12 cellular contexts compared by ENCODE assay signal in genomic region chr12:108814462-108815211, GRCh38. TPM values are rescaled to one million over a fixed set of nuclear protein-coding genes. Genes with fewer than 3 reads are reported as not detected.
DNase-seq lines count a peak whose midpoint lies in the region; ATAC-seq and TF ChIP-seq lines count a peak whose summit lies in the region.
"Had no signal": no experiment of that assay in that cellular context is flagged by ENCODE, and none has a peak within 500 bp of the region (broad histone marks: within the 10 kb centered on the region; RNA-seq: fewer than 3 reads in every experiment).

No MANE protein-coding gene starts in this region.

- H2AFZ ChIP-seq in IMR-90 (replicated peaks; ENCODE audit: low read length, poor library complexity) = no peak overlapping the region

- dilution Hi-C loops in IMR-90 (cut with HindIII; ENCODE audit: low sequenced_read_pairs, unreplicated experiment) = no loop called here

- no peak overlapping the region for H3K4me2 ChIP-seq in IMR-90 (ENCODE audit: low read depth, low read length)

- no peak overlapping the region for H3K4ac ChIP-seq in IMR-90 (ENCODE audit: low read depth, low read length)

- no peak overlapping the region for H3K4me3 ChIP-seq in IMR-90 (ENCODE audit: insufficient read depth, low read depth, low read length)
- H3K4me3 ChIP-seq: pancreas had no signal

- H3K27me3 ChIP-seq in IMR-90 (ENCODE audit: control insufficient read depth, insufficient read depth, low read length) = no peaks in the 10 kb centered on the region
- H3K27me3 ChIP-seq: pancreas had no signal

- no peak overlapping the region for H2AK9ac ChIP-seq in IMR-90 (replicated peaks; ENCODE audit: low read depth, low read length, poor library complexity)

- BruUV-seq in IMR-90 (replicated peaks; lab: Mats Ljungman, UMichigan) = no TSS peak

- no peak overlapping the region for H4K5ac ChIP-seq in IMR-90 (ENCODE audit: low read depth, low read length)

- WGBS in IMR-90 (ENCODE audit: extremely low coverage in 2 of 2, insufficient read length in 1 of 2), 2 experiments = 92% methylated on average over 19 of the region's 27 CpGs; no CpG with 5 or more reads in 1 of the 2 experiments

- peak; percentile 44 for DNase-seq in 8988T
- DNase-seq in IMR-90 = no peak
- DNase-seq in dermis blood vessel endothelial cell = peak; percentile 51
- no peak for DNase-seq in neural crest cell (ENCODE audit: low read depth, low spot score)
- no peak for DNase-seq in NCI-H146 treated with DMSO at 0.1 percent for 48 hours (lab: John Stamatoyannopoulos, UW; ENCODE audit: unreplicated experiment)
- DNase-seq in glutamatergic neuron = no peak
- DNase-seq in stimulated activated naive CD8-positive, alpha-beta T cell treated with anti-CD3 and anti-CD28 coated beads, Interleukin-15, Interleukin-2, amounts not matched to agents 100 U/mL and 50 U/mL, for 24 hours = no peak
- DNase-seq in NCI-H526 (lab: John Stamatoyannopoulos, UW) = no peak
- DNase-seq: AML-193, NCI-H2227 treated with DMSO at 0.1 percent for 48 hours, T-helper 1 cell had no signal

- H3K23ac ChIP-seq in IMR-90 (ENCODE audit: low read depth, low read length) = no peak overlapping the region

- H3K27ac Mint-ChIP-seq in neural crest cell (ENCODE audit: unreplicated experiment) (peak overlapping the region; percentile 78), glutamatergic neuron (ENCODE audit: unreplicated experiment) (no peak overlapping the region)

- CTCF ChIA-PET in IMR-90 (lab: Yijun Ruan, JAX) = interaction anchor here (1.6 kb wide), 1 partner anchor 11 kb away, joined by 6 read pairs; no protein-coding TSS in a partner anchor

- H4K91ac ChIP-seq in IMR-90 (ENCODE audit: insufficient read depth, low read depth, low read length) = no peak overlapping the region

- H3K9me1 ChIP-seq in IMR-90 (ENCODE audit: insufficient read depth, low read length) = peaks cover 25% of the 10 kb centered on the region

- POLR2A ChIA-PET in IMR-90 (lab: Charles Lee; ENCODE audit: unreplicated experiment) = interaction anchor here (0.6 kb wide), 1 partner anchor 814 kb away, joined by 5 read pairs; no protein-coding TSS in a partner anchor

- in situ Hi-C loops in IMR-90 (cut with MboI; ENCODE audit: low sequenced_read_pairs) = no loop called here

- H4K8ac ChIP-seq in IMR-90 (ENCODE audit: low read depth in 2 of 2, low read length in 2 of 2) = no peak overlapping the region

- H2BK120ac ChIP-seq in IMR-90 (ENCODE audit: low read depth, low read length) = no peak overlapping the region

- peaks cover 9% of the 10 kb centered on the region for H4K20me1 ChIP-seq in IMR-90 (ENCODE audit: insufficient read depth, low read length)

- no peak for TF ChIP-seq RAD21 in IMR-90 (IDR thresholded peaks at IDR 0.05; ENCODE audit: low read length)

- TF ChIP-seq POLR2A in IMR-90 (IDR thresholded peaks at IDR 0.05; ENCODE audit: low read depth, low read length) = no peak

- no peak for TF ChIP-seq CTCF in IMR-90 (conservative IDR thresholded peaks at IDR 0.05; ENCODE audit: low read depth, low read length)
- no peak for TF ChIP-seq CTCF in neural crest cell (conservative IDR thresholded peaks at IDR 0.05)
- no peak for TF ChIP-seq CTCF in glutamatergic neuron (IDR thresholded peaks at IDR 0.05; ENCODE audit: partially characterized antibody, unreplicated experiment)

- H3K36me3 Mint-ChIP-seq in neural crest cell (ENCODE audit: low read depth) (peaks cover 7% of the 10 kb centered on the region), glutamatergic neuron (ENCODE audit: unreplicated experiment) (peaks cover 8% of the 10 kb centered on the region)

- H3K36me3 ChIP-seq in IMR-90 (ENCODE audit: control insufficient read depth, insufficient read depth, low read length) = peaks cover 77% of the 10 kb centered on the region

- H3K27me3 Mint-ChIP-seq in neural crest cell (ENCODE audit: low read depth) = no peaks in the 10 kb centered on the region
- peaks cover 1% of the 10 kb centered on the region for H3K27me3 Mint-ChIP-seq in glutamatergic neuron (ENCODE audit: unreplicated experiment)

- no peak overlapping the region for H3K18ac ChIP-seq in IMR-90 (ENCODE audit: low read depth, low read length)

- no peak overlapping the region for H2BK5ac ChIP-seq in IMR-90 (ENCODE audit: low read depth, low read length, poor library complexity, severe bottlenecking)

- H2AK5ac ChIP-seq in IMR-90 (ENCODE audit: low read depth, low read length) = no peak overlapping the region

- no peak overlapping the region for H3K14ac ChIP-seq in IMR-90 (replicated peaks; ENCODE audit: low read depth, low read length)

- H3K4me1 Mint-ChIP-seq in neural crest cell = no peaks in the 10 kb centered on the region
- H3K4me1 Mint-ChIP-seq in glutamatergic neuron (ENCODE audit: low read depth, unreplicated experiment) = peaks cover 12% of the 10 kb centered on the region

- H3K79me1 ChIP-seq in IMR-90 (ENCODE audit: low read depth in 1 of 2, low read length in 2 of 2) = peaks cover 44 to 87% of the 10 kb centered on the region in 2 experiments

- no peak for ATAC-seq in IMR-90 (ENCODE audit: low read depth)
- no peak for ATAC-seq in stimulated activated naive CD8-positive, alpha-beta T cell treated with anti-CD3 and anti-CD28 coated beads, Interleukin-15, Interleukin-2, amounts not matched to agents 100 U/mL and 50 U/mL, for 24 hours

- H3K27ac ChIP-seq in IMR-90 (ENCODE audit: insufficient read depth, low read length) = 0 out of 2 replicates have a peak overlapping the region, but pooled peaks have one; percentile 24
- H3K27ac ChIP-seq: pancreas had no signal

- no peak overlapping the region for H3K56ac ChIP-seq in IMR-90 (ENCODE audit: extremely low read depth, insufficient read depth, low read length)

- H3K9me3 ChIP-seq in IMR-90 (ENCODE audit: control insufficient read depth, insufficient read depth, low read length) = no peaks in the 10 kb centered on the region
- H3K9me3 ChIP-seq: pancreas had no signal

- H3K4me3 Mint-ChIP-seq in neural crest cell (no peak overlapping the region), glutamatergic neuron (ENCODE audit: unreplicated experiment) (no peak overlapping the region)

- H3K4me1 ChIP-seq in IMR-90 (ENCODE audit: control insufficient read depth, insufficient read depth, low read length) = peaks cover 9% of the 10 kb centered on the region
- H3K4me1 ChIP-seq: pancreas had no signal

- no peak overlapping the region for H2BK20ac ChIP-seq in IMR-90 (ENCODE audit: low read depth, low read length)

- no peak overlapping the region for H2BK15ac ChIP-seq in IMR-90 (ENCODE audit: low read depth, low read length)

- H3K9me3 Mint-ChIP-seq in neural crest cell (no peaks in the 10 kb centered on the region), glutamatergic neuron (ENCODE audit: unreplicated experiment) (peaks cover 5% of the 10 kb centered on the region)

- no peak overlapping the region for H3K9ac ChIP-seq in IMR-90 (ENCODE audit: low read depth, low read length)

- intact Hi-C loops in IMR-90 (cut with micrococcal nuclease) = no loop called here

TF ChIP-seq in IMR-90, 13 proteins besides CTCF, POLR2A, EP300 and RAD21:
- TF ChIP-seq MAZ (IDR thresholded peaks at IDR 0.05; ENCODE audit: borderline replicate concordance, low read depth, low read length) (no peak), MXI1 (IDR thresholded peaks at IDR 0.05; ENCODE audit: borderline replicate concordance, low read depth, low read length) (no peak), RCOR1 (IDR thresholded peaks at IDR 0.05; ENCODE audit: insufficient replicate concordance, low read length) (no peak), BHLHE40 (IDR thresholded peaks at IDR 0.05; ENCODE audit: low read depth, low read length) (no peak), CHD1 (IDR thresholded peaks at IDR 0.05; ENCODE audit: low read depth, low read length) (no peak), NFE2L2 (IDR thresholded peaks at IDR 0.05; ENCODE audit: low read depth, low read length) (no peak)
TF ChIP-seq in IMR-90: peak in this region for 0.

RNA-seq across cellular contexts. Expression of gene SSH1, which starts 42.7 kb away (rescaled TPM):
- total RNA-seq in IMR-90 (2012; rRNA removed) (16.7 and 17.6 TPM in 2 replicates), dermis blood vessel endothelial cell (19.7 and 37.7 TPM in 2 replicates), neural crest cell (32.9 and 34.3 TPM in 2 replicates), glutamatergic neuron (ENCODE audit: unreplicated experiment) (28.2 TPM)
- polyA plus RNA-seq in IMR-90 (2012; rRNA removed) = 37.2 and 40.8 TPM in 2 replicates
- polyA plus RNA-seq in IMR-90 (2012; cell fraction: cytosol; rRNA removed) = 14.1 and 19.4 TPM in 2 replicates
- polyA plus RNA-seq in IMR-90 (2012; cell fraction: nucleus; rRNA removed; ENCODE audit: low replicate concordance) = 68.2 and 83.5 TPM in 2 replicates

Comparison
In these comparisons a context has a peak if more than half of its experiments do, and no peak if none do; other contexts are left out.
1. DNase-seq: peak in 8988T (single experiment) and dermis blood vessel endothelial cell (single experiment); none in IMR-90 (single experiment), neural crest cell (single experiment), NCI-H146 treated with DMSO at 0.1 percent for 48 hours (single experiment), glutamatergic neuron (single experiment), stimulated activated naive CD8-positive, alpha-beta T cell treated with anti-CD3 and anti-CD28 coated beads, Interleukin-15, Interleukin-2, amounts not matched to agents 100 U/mL and 50 U/mL, for 24 hours (single experiment) and NCI-H526 (0 of 2).